In the genomic region with DNA sequence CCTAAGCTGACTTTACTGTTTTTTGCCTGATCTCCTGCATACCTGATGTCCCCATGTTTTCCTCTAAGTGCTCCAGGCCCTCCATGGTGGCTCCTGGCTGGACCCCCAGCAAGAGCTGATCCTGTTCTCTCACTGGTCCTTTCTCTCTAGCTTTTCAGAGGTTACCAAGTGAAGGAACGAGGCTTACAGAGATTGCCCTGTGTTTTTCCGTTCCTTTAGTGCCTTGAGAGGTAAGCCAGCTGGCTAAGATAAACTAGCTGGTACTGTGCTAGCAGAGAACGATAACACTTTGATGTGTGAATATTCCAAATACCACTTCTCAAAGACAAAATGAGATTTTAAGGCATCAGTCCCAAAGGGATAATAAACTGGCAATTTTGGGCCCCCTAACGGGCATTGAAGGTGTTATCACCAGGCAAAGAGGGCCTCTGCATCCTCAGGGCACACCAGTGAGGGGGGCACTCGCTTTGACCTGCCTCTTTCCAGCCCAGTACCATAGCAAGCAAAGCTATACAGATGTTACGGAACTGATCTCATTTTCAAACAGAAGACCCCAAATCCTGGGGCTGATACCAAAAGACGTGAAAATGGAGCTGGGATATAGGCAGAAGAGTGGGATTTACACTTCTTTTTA, we compare ENCODE assay signal across 19 cellular contexts. TPM values are rescaled to one million over a fixed set of nuclear protein-coding genes. Genes with fewer than 3 reads are reported as not detected.
A peak's percentile ranks its signal among the peaks of the same experiment; 100 is the strongest.
DNase-seq lines count a peak whose midpoint lies in the region; ATAC-seq and TF ChIP-seq lines count a peak whose summit lies in the region.
"Had no signal": no experiment of that assay in that cellular context is flagged by ENCODE, and none has a peak within 500 bp of the region (broad histone marks: within the 10 kb centered on the region; RNA-seq: fewer than 3 reads in every experiment).

No MANE protein-coding gene starts in this region.

- H2BK120ac ChIP-seq in trophoblast cell (ENCODE audit: insufficient read depth, low read length, poor library complexity) = no peak overlapping the region

- no peaks in the 10 kb centered on the region for H3K27me3 ChIP-seq in GM23248 (replicated peaks; ENCODE audit: insufficient read depth)
- H3K27me3 ChIP-seq in trophoblast cell (ENCODE audit: insufficient read depth, low read length) = no peaks in the 10 kb centered on the region
- no peaks in the 10 kb centered on the region for H3K27me3 ChIP-seq in adrenal gland
- H3K27me3 ChIP-seq: BLaER1 treated with 17β-estradiol and CSF1 and Interleukin-3, amounts not matched to agents 10 nM and 100 nM had no signal

- TF ChIP-seq CTCF in adrenal gland (IDR thresholded peaks at IDR 0.05) = no peak

- peak; percentile 11 for DNase-seq in DMS 273 (lab: John Stamatoyannopoulos, UW; ENCODE audit: unreplicated experiment)
- DNase-seq in DMS 273 treated with DMSO at 0.1 percent for 48 hours (lab: John Stamatoyannopoulos, UW) = no peak
- no peak for DNase-seq in GM23248
- no peak for DNase-seq in activated naive CD8-positive, alpha-beta T cell treated with anti-CD3 and anti-CD28 coated beads, Interleukin-2, amount 50 U/mL, for 24 hours
- DNase-seq in trophoblast cell = no peak
- DNase-seq in adrenal gland = no peak
- DNase-seq: activated CD4-positive, alpha-beta T cell treated with anti-CD3 and anti-CD28 coated beads, Interleukin-2, amount 50 U/mL, for 1 hour; DMS53; H7; Karpas-422; NCI-H748 treated with DMSO at 0.1 percent for 48 hours; occipital lobe; stimulated activated CD4-positive, alpha-beta T cell treated with anti-CD3 and anti-CD28 coated beads, Interleukin-4, amount 100 ng/mL, for 1 hour had no signal

- H4K91ac ChIP-seq in trophoblast cell (ENCODE audit: low read depth, low read length) = no peak overlapping the region

- H3K23ac ChIP-seq in trophoblast cell (ENCODE audit: low read length) = peak overlapping the region; percentile 68

- H3K9me2 ChIP-seq in GM23248 (ENCODE audit: insufficient read depth) = no peaks in the 10 kb centered on the region

- no peak overlapping the region for H2BK12ac ChIP-seq in trophoblast cell (ENCODE audit: low read length)

- H3F3A ChIP-seq in GM23248 (ENCODE audit: insufficient read depth) = peaks cover 52% of the 10 kb centered on the region

- H3K36me3 ChIP-seq in GM23248 (ENCODE audit: low read depth) (no peaks in the 10 kb centered on the region), trophoblast cell (ENCODE audit: control insufficient read depth in 1 of 2, insufficient read depth in 2 of 2, low read length in 2 of 2) (no peaks in the 10 kb centered on the region), adrenal gland (replicated peaks in 1 of 2) (no peaks in the 10 kb centered on the region)
- H3K36me3 ChIP-seq: thoracic aorta had no signal

- peak overlapping the region; percentile 48 for H3K27ac Mint-ChIP-seq in activated naive CD8-positive, alpha-beta T cell treated with anti-CD3 and anti-CD28 coated beads, Interleukin-2, amount 50 U/mL, for 24 hours

- in situ Hi-C loops in GM23248 (cut with MboI) = no loop called here

- H3K9me3 ChIP-seq in GM23248 (ENCODE audit: low read depth) (no peaks in the 10 kb centered on the region), trophoblast cell (ENCODE audit: insufficient read depth, low read depth, low read length) (peaks cover under 1% of the 10 kb centered on the region), adrenal gland (replicated peaks in 1 of 3) (no peaks in the 10 kb centered on the region)
- H3K9me3 ChIP-seq: thoracic aorta had no signal

- H3K18ac ChIP-seq in trophoblast cell (ENCODE audit: low read length) = no peak overlapping the region

- H3K4me3 ChIP-seq in GM23248 (no peak overlapping the region), trophoblast cell (ENCODE audit: low read depth, low read length) (no peak overlapping the region), adrenal gland (no peak overlapping the region)
- H3K4me3 ChIP-seq: BLaER1 treated with 17β-estradiol and CSF1 and Interleukin-3, amounts not matched to agents 10 nM and 100 nM; thoracic aorta had no signal

- H3K9me3 Mint-ChIP-seq in activated naive CD8-positive, alpha-beta T cell treated with anti-CD3 and anti-CD28 coated beads, Interleukin-2, amount 50 U/mL, for 24 hours = no peaks in the 10 kb centered on the region

- H3K9ac ChIP-seq in GM23248 = 0 out of 2 replicates have a peak overlapping the region, but pooled peaks have one; percentile 11
- no peak overlapping the region for H3K9ac ChIP-seq in trophoblast cell (ENCODE audit: low read length)
- H3K9ac ChIP-seq: BLaER1 treated with 17β-estradiol and CSF1 and Interleukin-3, amounts not matched to agents 10 nM and 100 nM had no signal

- peak overlapping the region; percentile 28 for H3K4ac ChIP-seq in trophoblast cell (ENCODE audit: low read depth, low read length)

- H3K36me3 Mint-ChIP-seq in activated naive CD8-positive, alpha-beta T cell treated with anti-CD3 and anti-CD28 coated beads, Interleukin-2, amount 50 U/mL, for 24 hours (ENCODE audit: low read depth) = peaks cover 8% of the 10 kb centered on the region

- H3K4me2 ChIP-seq in GM23248 (ENCODE audit: unreplicated experiment) (no peak overlapping the region), trophoblast cell (ENCODE audit: low read length) (no peak overlapping the region)
- H3K4me2 ChIP-seq: BLaER1 treated with 17β-estradiol and CSF1 and Interleukin-3, amounts not matched to agents 10 nM and 100 nM had no signal

- no peak overlapping the region for H2BK5ac ChIP-seq in trophoblast cell (ENCODE audit: low read depth, low read length, poor library complexity)

- no peak overlapping the region for H4K12ac ChIP-seq in trophoblast cell (ENCODE audit: low read depth, low read length)

- WGBS in GM23248 (ENCODE audit: low coverage in 1 of 2, low lambda C conversion rate in 2 of 2, missing lambda C conversion rate in 2 of 2), 2 experiments = 74 to 78% methylated on average over 7 of the region's 7 CpGs
- WGBS in trophoblast cell (ENCODE audit: extremely low coverage, insufficient coverage, insufficient read length) = no CpG with 5 or more reads among the region's 7 CpGs
- WGBS in adrenal gland, 4 donors = 83 to 89% (median 86%) methylated on average over 7 of the region's 7 CpGs

- H3K79me2 ChIP-seq in GM23248 (ENCODE audit: insufficient read depth) = peaks cover 92% of the 10 kb centered on the region
- H3K79me2 ChIP-seq in trophoblast cell (ENCODE audit: control insufficient read depth, insufficient read depth, low read length, poor library complexity) = peaks cover 1% of the 10 kb centered on the region

- peaks cover 29% of the 10 kb centered on the region for H3K4me1 Mint-ChIP-seq in activated naive CD8-positive, alpha-beta T cell treated with anti-CD3 and anti-CD28 coated beads, Interleukin-2, amount 50 U/mL, for 24 hours

- H3K79me1 ChIP-seq in trophoblast cell (ENCODE audit: low read length) = no peaks in the 10 kb centered on the region

- no peaks in the 10 kb centered on the region for H3K27me3 Mint-ChIP-seq in activated naive CD8-positive, alpha-beta T cell treated with anti-CD3 and anti-CD28 coated beads, Interleukin-2, amount 50 U/mL, for 24 hours

- H4K8ac ChIP-seq in trophoblast cell (ENCODE audit: low read depth, low read length) = no peak overlapping the region

- no peak overlapping the region for H2AK5ac ChIP-seq in trophoblast cell (ENCODE audit: low read length)

- H4K20me1 ChIP-seq in GM23248 (ENCODE audit: insufficient read depth) = no peaks in the 10 kb centered on the region

- peak overlapping the region; percentile 61 for H3K27ac ChIP-seq in GM23248
- no peak overlapping the region for H3K27ac ChIP-seq in trophoblast cell (ENCODE audit: low read depth, low read length)
- H3K27ac ChIP-seq in adrenal gland = peak overlapping the region in 1 of 5 donors; percentile 6
- H3K27ac ChIP-seq: 22Rv1; BLaER1 treated with 17β-estradiol and CSF1 and Interleukin-3, amounts not matched to agents 10 nM and 100 nM; thoracic aorta had no signal

- ATAC-seq in activated naive CD8-positive, alpha-beta T cell treated with anti-CD3 and anti-CD28 coated beads, Interleukin-2, amount 50 U/mL, for 24 hours = no peak
- ATAC-seq in GM21367 (IDR thresholded peaks at IDR 0.05; ENCODE audit: unreplicated experiment) (no peak), HG02840 (IDR thresholded peaks at IDR 0.05; ENCODE audit: low FRiP score, unreplicated experiment) (no peak)
- ATAC-seq: left lobe of liver had no signal

- no peak overlapping the region for H2AFZ ChIP-seq in GM23248
- H2AFZ ChIP-seq in trophoblast cell (ENCODE audit: insufficient read depth, low read length, poor library complexity) = no peak overlapping the region

- no peak for TF ChIP-seq POLR2A in adrenal gland (IDR thresholded peaks at IDR 0.05)

- intact Hi-C loops in adrenal gland (cut with DNase I) = no loop called here

- H3K4me1 ChIP-seq in GM23248 (ENCODE audit: insufficient read depth) = peaks cover 50% of the 10 kb centered on the region
- peaks cover 0 to 5% of the 10 kb centered on the region in 2 experiments for H3K4me1 ChIP-seq in trophoblast cell (ENCODE audit: control insufficient read depth in 1 of 2, insufficient read depth in 2 of 2, low read length in 2 of 2)
- H3K4me1 ChIP-seq in adrenal gland (replicated peaks in 1 of 2) = peaks cover 30 to 50% of the 10 kb centered on the region in 2 donors

- H3K14ac ChIP-seq in trophoblast cell (ENCODE audit: low read length) = no peak overlapping the region

- no peak overlapping the region for H3K4me3 Mint-ChIP-seq in activated naive CD8-positive, alpha-beta T cell treated with anti-CD3 and anti-CD28 coated beads, Interleukin-2, amount 50 U/mL, for 24 hours

RNA-seq across cellular contexts. Expression of a gene that starts 8.4 kb away (rescaled TPM):
- total RNA-seq in GM23248 (2014; rRNA removed; shearing (Covaris generic)) = 57.8 and 70.4 TPM in 2 replicates
- polyA plus RNA-seq in GM23248 (2016; fragmentation: Nextera tagmentation; extraction: Ambion mirVana) (12.3 and 12.8 TPM in 2 replicates), adrenal gland (10 to 100 TPM; 18.3 to 67.9 (median 19.9) TPM)
- 38.5 and 42.4 TPM in 2 replicates for polyA plus RNA-seq in trophoblast cell (2013)
- total RNA-seq in adrenal gland = 10 to 100 TPM; 30.4 to 87.0 (median 55.5) TPM
